20 cellular contexts compared by ENCODE assay signal in the genomic region with DNA sequence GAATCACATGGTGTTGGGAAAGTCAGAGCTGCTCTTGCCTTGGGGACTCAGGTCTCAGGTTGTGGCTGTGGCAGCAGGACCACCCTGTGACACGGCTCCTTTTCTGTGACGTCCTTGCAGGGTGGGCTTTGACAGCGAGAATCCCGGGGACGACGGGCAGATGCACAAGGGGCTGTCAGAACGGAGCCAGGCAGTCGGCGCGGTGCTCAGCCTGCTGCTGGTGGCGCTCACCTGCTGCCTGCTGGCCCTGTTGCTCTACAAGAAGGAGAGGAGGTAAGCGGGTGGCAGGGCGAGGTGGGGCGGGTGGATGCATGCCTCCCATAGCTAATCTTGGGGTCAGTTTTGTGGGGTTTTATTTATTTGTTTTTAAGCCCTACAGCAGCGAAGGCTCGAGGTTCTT. TPM values are rescaled to one million over a fixed set of nuclear protein-coding genes. Genes with fewer than 3 reads are reported as not detected.
"Had no signal": no experiment of that assay in that cellular context is flagged by ENCODE, and none has a peak within 500 bp of the region (broad histone marks: within the 10 kb centered on the region; RNA-seq: fewer than 3 reads in every experiment).

No MANE protein-coding gene starts in this region.

- H3K4me3 Mint-ChIP-seq: activated CD8-positive, alpha-beta T cell treated with anti-CD3 and anti-CD28 coated beads, Interleukin-2, amount 10 ng/mL, durations not matched to agents 7 days and 5 days; activated naive CD8-positive, alpha-beta T cell treated with anti-CD3 and anti-CD28 coated beads, Interleukin-2, amount 10 ng/mL, durations not matched to agents 7 days and 5 days; activated T-helper 17 cell treated with anti-CD3 and anti-CD28 coated beads, Interleukin-2, amount 50 U/mL, for 72 hours; naive B cell; stimulated activated naive CD8-positive, alpha-beta T cell treated with anti-CD3 and anti-CD28 coated beads, Interleukin-15, amount 100 ng/mL, for 72 hours had no signal

- ATAC-seq: activated CD8-positive, alpha-beta T cell treated with anti-CD3 and anti-CD28 coated beads, Interleukin-2, amount 10 ng/mL, durations not matched to agents 7 days and 5 days; activated T-helper 17 cell treated with anti-CD3 and anti-CD28 coated beads, Interleukin-2, amount 50 U/mL, for 72 hours had no signal

- H3K4me3 ChIP-seq: heart left ventricle, lower lobe of right lung, pancreas, psoas muscle, right atrium auricular region, tibial nerve had no signal

- H3K27me3 Mint-ChIP-seq: activated naive CD8-positive, alpha-beta T cell treated with anti-CD3 and anti-CD28 coated beads, Interleukin-2, amount 10 ng/mL, durations not matched to agents 7 days and 5 days; activated T-helper 17 cell treated with anti-CD3 and anti-CD28 coated beads, Interleukin-2, amount 50 U/mL, for 72 hours; naive B cell; stimulated activated naive CD8-positive, alpha-beta T cell treated with anti-CD3 and anti-CD28 coated beads, Interleukin-15, amount 100 ng/mL, for 72 hours had no signal

- DNase-seq: activated CD4-positive, alpha-beta T cell treated with anti-CD3 and anti-CD28 coated beads for 1 hour; activated CD4-positive, alpha-beta T cell treated with anti-CD3 and anti-CD28 coated beads, Interleukin-2, amount 50 U/mL, for 1 hour; activated CD8-positive, alpha-beta T cell treated with anti-CD3 and anti-CD28 coated beads, Interleukin-2, amount 10 ng/mL, durations not matched to agents 7 days and 5 days; activated naive CD8-positive, alpha-beta T cell treated with anti-CD3 and anti-CD28 coated beads, Interleukin-2, amount 10 ng/mL, durations not matched to agents 7 days and 5 days; amygdala; heart left ventricle; islet precursor cell; left cardiac atrium; lower lobe of right lung; naive B cell; pancreas; psoas muscle; stimulated activated CD4-positive, alpha-beta T cell treated with anti-CD3 and anti-CD28 coated beads, Interleukin-12 subunit alpha, Interleukin-12 subunit beta, amount 100 ng/mL, for 4 hours; stimulated activated CD4-positive, alpha-beta T cell treated with anti-CD3 and anti-CD28 coated beads, Interleukin-4, amount 100 ng/mL, for 4 hours; stimulated activated naive CD8-positive, alpha-beta T cell treated with anti-CD3 and anti-CD28 coated beads, Interleukin-15, amount 100 ng/mL, for 72 hours; SW 1271 had no signal

- H3K27me3 ChIP-seq: heart left ventricle, pancreas, right atrium auricular region, tibial nerve had no signal

- H3K9me3 ChIP-seq: heart left ventricle, lower lobe of right lung, pancreas, psoas muscle, right atrium auricular region, tibial nerve had no signal

- H3K9me3 Mint-ChIP-seq: activated naive CD8-positive, alpha-beta T cell treated with anti-CD3 and anti-CD28 coated beads, Interleukin-2, amount 10 ng/mL, durations not matched to agents 7 days and 5 days; activated T-helper 17 cell treated with anti-CD3 and anti-CD28 coated beads, Interleukin-2, amount 50 U/mL, for 72 hours; naive B cell; stimulated activated naive CD8-positive, alpha-beta T cell treated with anti-CD3 and anti-CD28 coated beads, Interleukin-15, amount 100 ng/mL, for 72 hours had no signal

- H3K4me1 Mint-ChIP-seq: naive B cell had no signal

- H3K27ac Mint-ChIP-seq: activated CD8-positive, alpha-beta T cell treated with anti-CD3 and anti-CD28 coated beads, Interleukin-2, amount 10 ng/mL, durations not matched to agents 7 days and 5 days; activated naive CD8-positive, alpha-beta T cell treated with anti-CD3 and anti-CD28 coated beads, Interleukin-2, amount 10 ng/mL, durations not matched to agents 7 days and 5 days; activated T-helper 17 cell treated with anti-CD3 and anti-CD28 coated beads, Interleukin-2, amount 50 U/mL, for 72 hours; naive B cell had no signal

- H3K4me1 ChIP-seq: pancreas, psoas muscle had no signal

- H3K27ac ChIP-seq: heart left ventricle, lower lobe of right lung, pancreas, psoas muscle, VCaP had no signal

RNA-seq across cellular contexts. Expression of gene SLC22A1, which starts 19.2 kb away (rescaled TPM):
- total RNA-seq: right atrium auricular region had no signal
